In the genomic region with DNA sequence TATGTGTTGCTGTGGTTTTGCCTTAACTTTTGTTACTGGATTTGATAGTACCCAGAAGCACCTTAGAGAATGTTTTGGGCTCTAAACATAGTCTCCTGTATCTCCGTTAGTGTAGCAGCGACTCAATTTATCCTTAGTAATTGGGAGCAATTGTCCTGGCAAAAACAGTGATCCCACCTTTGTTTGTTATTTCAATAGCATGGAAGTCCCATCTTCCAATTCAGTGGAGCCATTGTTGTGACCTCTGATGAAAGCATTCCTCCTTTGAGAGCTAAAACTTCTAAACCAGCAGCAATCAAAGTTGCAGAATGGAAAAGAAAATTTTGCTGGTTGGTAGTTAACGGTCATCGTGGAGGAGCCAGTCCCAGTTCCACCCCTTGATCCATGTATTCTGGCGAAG, we compare ENCODE assay signal across 36 cellular contexts.
"Had no signal": no experiment of that assay in that cellular context is flagged by ENCODE, and none has a peak within 500 bp of the region (broad histone marks: within the 10 kb centered on the region; RNA-seq: fewer than 3 reads in every experiment).

No MANE protein-coding gene starts in this region.

- H3K4me1 ChIP-seq: ascending aorta had no signal

- H3K36me3 ChIP-seq: ascending aorta, cardiac muscle cell had no signal

- H3K4me1 Mint-ChIP-seq: activated naive CD4-positive, alpha-beta T cell treated with anti-CD3 and anti-CD28 coated beads, Interleukin-2, amount 10 ng/mL, durations not matched to agents 7 days and 5 days; activated naive CD4-positive, alpha-beta T cell treated with anti-CD3 and anti-CD28 coated beads, Interleukin-2, amount 50 U/mL, for 24 hours; activated naive CD8-positive, alpha-beta T cell treated with anti-CD3 and anti-CD28 coated beads, Interleukin-2, amount 10 ng/mL, durations not matched to agents 7 days and 5 days; brain had no signal

- H3K27ac ChIP-seq: ascending aorta, cardiac muscle cell, VCaP had no signal

- DNase-seq: activated CD4-positive, alpha-beta memory T cell treated with anti-CD3 and anti-CD28 coated beads, Interleukin-2, amount 10 ng/mL, durations not matched to agents 7 days and 5 days; activated CD4-positive, alpha-beta T cell treated with anti-CD3 and anti-CD28 coated beads for 1 hour; activated CD4-positive, alpha-beta T cell treated with anti-CD3 and anti-CD28 coated beads for 36 hours; activated CD4-positive, alpha-beta T cell treated with anti-CD3 and anti-CD28 coated beads for 48 hours; activated CD4-positive, alpha-beta T cell treated with anti-CD3 and anti-CD28 coated beads, Interleukin-2, amount 10 ng/mL, durations not matched to agents 7 days and 5 days; activated CD4-positive, alpha-beta T cell treated with anti-CD3 and anti-CD28 coated beads, Interleukin-2, amount 50 U/mL, for 48 hours; activated CD4-positive, CD25-positive, alpha-beta regulatory T cell; activated CD8-positive, alpha-beta memory T cell treated with anti-CD3 and anti-CD28 coated beads for 24 hours; activated CD8-positive, alpha-beta memory T cell treated with anti-CD3 and anti-CD28 coated beads, Interleukin-2, amount 10 ng/mL, durations not matched to agents 7 days and 5 days; activated CD8-positive, alpha-beta memory T cell treated with anti-CD3 and anti-CD28 coated beads, Interleukin-2, amount 50 U/mL, for 48 hours; activated CD8-positive, alpha-beta T cell treated with anti-CD3 and anti-CD28 coated beads, Interleukin-2, amount 10 ng/mL, durations not matched to agents 7 days and 5 days; activated effector memory CD4-positive, alpha-beta T cell treated with Interleukin-2 at 50 U/mL for 16 hours; activated gamma-delta T cell; activated naive CD4-positive, alpha-beta T cell treated with anti-CD3 and anti-CD28 coated beads, Interleukin-2, amount 10 ng/mL, durations not matched to agents 7 days and 5 days; activated naive CD4-positive, alpha-beta T cell treated with Interleukin-2 at 50 U/mL for 16 hours; activated naive CD8-positive, alpha-beta T cell treated with anti-CD3 and anti-CD28 coated beads, Interleukin-2, amount 10 ng/mL, durations not matched to agents 7 days and 5 days; activated naive CD8-positive, alpha-beta T cell treated with anti-CD3 and anti-CD28 coated beads, Interleukin-2, amount 50 U/mL, for 24 hours; activated T-cell treated with anti-CD3 and anti-CD28 coated beads, Interleukin-2, amount 50 U/mL, for 24 hours; activated T-cell treated with anti-CD3 and anti-CD28 coated beads, Interleukin-2, amount 50 U/mL, for 48 hours; amygdala; anterior cingulate cortex; caudate nucleus; T-helper 1 cell; T-helper 2 cell; T-helper 9 cell had no signal

- H3K4me3 ChIP-seq: ascending aorta, cardiac muscle cell had no signal

- H3K27ac Mint-ChIP-seq: activated CD4-positive, alpha-beta memory T cell treated with anti-CD3 and anti-CD28 coated beads, Interleukin-2, amount 10 ng/mL, durations not matched to agents 7 days and 5 days; activated CD4-positive, alpha-beta T cell treated with anti-CD3 and anti-CD28 coated beads for 36 hours; activated CD4-positive, alpha-beta T cell treated with anti-CD3 and anti-CD28 coated beads, Interleukin-2, amount 10 ng/mL, durations not matched to agents 7 days and 5 days; activated CD8-positive, alpha-beta memory T cell treated with anti-CD3 and anti-CD28 coated beads, Interleukin-2, amount 10 ng/mL, durations not matched to agents 7 days and 5 days; activated CD8-positive, alpha-beta T cell treated with anti-CD3 and anti-CD28 coated beads, Interleukin-2, amount 10 ng/mL, durations not matched to agents 7 days and 5 days; activated naive CD4-positive, alpha-beta T cell treated with anti-CD3 and anti-CD28 coated beads, Interleukin-2, amount 50 U/mL, for 24 hours; activated naive CD8-positive, alpha-beta T cell; activated naive CD8-positive, alpha-beta T cell treated with anti-CD3 and anti-CD28 coated beads, Interleukin-2, amount 10 ng/mL, durations not matched to agents 7 days and 5 days; activated naive CD8-positive, alpha-beta T cell treated with anti-CD3 and anti-CD28 coated beads, Interleukin-2, amount 50 U/mL, for 24 hours; activated T-cell treated with anti-CD3 and anti-CD28 coated beads, Interleukin-2, amount 50 U/mL, for 24 hours; activated T-helper 2 cell treated with anti-CD3 and anti-CD28 coated beads, Interferon-gamma antibody, Interleukin-2, Interleukin-4, amounts not matched to agents 10 μg/mL and 5 μg/mL and 100 μg/mL, durations not matched to agents 14 hours and 24 hours and 36 hours; brain; T-helper 1 cell treated with Interleukin-12 subunit alpha and Interleukin-12 subunit beta and Interleukin-4 antibody, amounts not matched to agents 30 μg/mL and 1 μg/mL, for 36 hours; T-helper 2 cell treated with Interferon-gamma antibody and Interleukin-4, amounts not matched to agents 5 μg/mL and 100 μg/mL, for 36 hours had no signal

- H3K9me3 ChIP-seq: ascending aorta had no signal

- H3K4me3 Mint-ChIP-seq: activated CD4-positive, alpha-beta memory T cell treated with anti-CD3 and anti-CD28 coated beads, Interleukin-2, amount 10 ng/mL, durations not matched to agents 7 days and 5 days; activated CD4-positive, alpha-beta T cell treated with anti-CD3 and anti-CD28 coated beads for 36 hours; activated CD4-positive, alpha-beta T cell treated with anti-CD3 and anti-CD28 coated beads, Interleukin-2, amount 10 ng/mL, durations not matched to agents 7 days and 5 days; activated CD8-positive, alpha-beta memory T cell treated with anti-CD3 and anti-CD28 coated beads, Interleukin-2, amount 10 ng/mL, durations not matched to agents 7 days and 5 days; activated CD8-positive, alpha-beta T cell treated with anti-CD3 and anti-CD28 coated beads, Interleukin-2, amount 10 ng/mL, durations not matched to agents 7 days and 5 days; activated naive CD4-positive, alpha-beta T cell treated with anti-CD3 and anti-CD28 coated beads, Interleukin-2, amount 10 ng/mL, durations not matched to agents 7 days and 5 days; activated naive CD4-positive, alpha-beta T cell treated with anti-CD3 and anti-CD28 coated beads, Interleukin-2, amount 50 U/mL, for 24 hours; activated naive CD8-positive, alpha-beta T cell; activated naive CD8-positive, alpha-beta T cell treated with anti-CD3 and anti-CD28 coated beads, Interleukin-2, amount 10 ng/mL, durations not matched to agents 7 days and 5 days; activated naive CD8-positive, alpha-beta T cell treated with anti-CD3 and anti-CD28 coated beads, Interleukin-2, amount 50 U/mL, for 24 hours; activated T-cell treated with anti-CD3 and anti-CD28 coated beads, Interleukin-2, amount 50 U/mL, for 24 hours; brain; central memory CD8-positive, alpha-beta T cell; T-helper 1 cell treated with Interleukin-12 subunit alpha and Interleukin-12 subunit beta and Interleukin-4 antibody, amounts not matched to agents 30 μg/mL and 1 μg/mL, for 36 hours; T-helper 2 cell treated with Interferon-gamma antibody and Interleukin-4, amounts not matched to agents 5 μg/mL and 100 μg/mL, for 36 hours had no signal

- H3K27me3 ChIP-seq: ascending aorta, cardiac muscle cell had no signal

- H3K9me3 Mint-ChIP-seq: activated naive CD4-positive, alpha-beta T cell treated with anti-CD3 and anti-CD28 coated beads, Interleukin-2, amount 10 ng/mL, durations not matched to agents 7 days and 5 days; activated naive CD4-positive, alpha-beta T cell treated with anti-CD3 and anti-CD28 coated beads, Interleukin-2, amount 50 U/mL, for 24 hours; activated naive CD8-positive, alpha-beta T cell treated with anti-CD3 and anti-CD28 coated beads, Interleukin-2, amount 50 U/mL, for 24 hours; activated T-cell treated with anti-CD3 and anti-CD28 coated beads, Interleukin-2, amount 50 U/mL, for 24 hours; brain had no signal

- H3K27me3 Mint-ChIP-seq: activated CD4-positive, alpha-beta memory T cell treated with anti-CD3 and anti-CD28 coated beads, Interleukin-2, amount 10 ng/mL, durations not matched to agents 7 days and 5 days; activated CD4-positive, alpha-beta T cell treated with anti-CD3 and anti-CD28 coated beads for 36 hours; activated CD4-positive, alpha-beta T cell treated with anti-CD3 and anti-CD28 coated beads, Interleukin-2, amount 10 ng/mL, durations not matched to agents 7 days and 5 days; activated CD8-positive, alpha-beta memory T cell treated with anti-CD3 and anti-CD28 coated beads, Interleukin-2, amount 10 ng/mL, durations not matched to agents 7 days and 5 days; activated naive CD4-positive, alpha-beta T cell treated with anti-CD3 and anti-CD28 coated beads, Interleukin-2, amount 10 ng/mL, durations not matched to agents 7 days and 5 days; activated naive CD4-positive, alpha-beta T cell treated with anti-CD3 and anti-CD28 coated beads, Interleukin-2, amount 50 U/mL, for 24 hours; activated naive CD8-positive, alpha-beta T cell; activated naive CD8-positive, alpha-beta T cell treated with anti-CD3 and anti-CD28 coated beads, Interleukin-2, amount 10 ng/mL, durations not matched to agents 7 days and 5 days; activated naive CD8-positive, alpha-beta T cell treated with anti-CD3 and anti-CD28 coated beads, Interleukin-2, amount 50 U/mL, for 24 hours; activated T-cell treated with anti-CD3 and anti-CD28 coated beads, Interleukin-2, amount 50 U/mL, for 24 hours; brain; central memory CD8-positive, alpha-beta T cell had no signal

- ATAC-seq: activated CD4-positive, alpha-beta T cell treated with anti-CD3 and anti-CD28 coated beads for 36 hours; activated CD4-positive, CD25-positive, alpha-beta regulatory T cell treated with anti-CD3 and anti-CD28 coated beads, Interleukin-2, amount 50 U/mL, for 24 hours; activated CD8-positive, alpha-beta memory T cell treated with anti-CD3 and anti-CD28 coated beads, Interleukin-2, amount 10 ng/mL, durations not matched to agents 7 days and 5 days; activated CD8-positive, alpha-beta T cell treated with anti-CD3 and anti-CD28 coated beads, Interleukin-2, amount 10 ng/mL, durations not matched to agents 7 days and 5 days; activated naive CD8-positive, alpha-beta T cell treated with anti-CD3 and anti-CD28 coated beads, Interleukin-2, amount 50 U/mL, for 24 hours had no signal
